In genomic region chr7:101944611-101945010, GRCh38 we compare ENCODE assay signal across 16 cellular contexts.
A peak's percentile ranks its signal among the peaks of the same experiment; 100 is the strongest.
DNase-seq lines count a peak whose midpoint lies in the region; ATAC-seq and TF ChIP-seq lines count a peak whose summit lies in the region.
"Had no signal": no experiment of that assay in that cellular context is flagged by ENCODE, and none has a peak within 500 bp of the region (broad histone marks: within the 10 kb centered on the region; RNA-seq: fewer than 3 reads in every experiment).

No MANE protein-coding gene starts in this region.

- TF ChIP-seq POLR2A in sigmoid colon (IDR thresholded peaks at IDR 0.05) = no peak
- TF ChIP-seq POLR2A in testis (IDR thresholded peaks at IDR 0.05) = no peak

- peak overlapping the region in 5 of 11 experiments; percentile 15 to 55 (median 38); a peak in 9 of 22 replicates for H3K27ac ChIP-seq in BLaER1 treated with 17β-estradiol and CSF1 and Interleukin-3, amounts not matched to agents 10 nM and 100 nM
- peak overlapping the region; percentile 84 for H3K27ac ChIP-seq in left ventricle myocardium inferior (replicated peaks)
- H3K27ac ChIP-seq in sigmoid colon = peak overlapping the region; percentile 16 to 93 (median 84)
- H3K27ac ChIP-seq in testis = no peak overlapping the region
- H3K27ac ChIP-seq: Peyer's patch, SJCRH30 had no signal

- no peak for TF ChIP-seq EP300 in Ishikawa (IDR thresholded peaks at IDR 0.05; ENCODE audit: borderline replicate concordance)
- no peak for TF ChIP-seq EP300 in sigmoid colon (IDR thresholded peaks at IDR 0.05)

- H3K9me3 ChIP-seq in BLaER1 treated with 17β-estradiol and CSF1 and Interleukin-3, amounts not matched to agents 10 nM and 100 nM (replicated peaks in 1 of 11) = no peaks in the 10 kb centered on the region
- H3K9me3 ChIP-seq in left ventricle myocardium inferior (replicated peaks) = no peaks in the 10 kb centered on the region
- H3K9me3 ChIP-seq in sigmoid colon = no peaks in the 10 kb centered on the region
- no peaks in the 10 kb centered on the region for H3K9me3 ChIP-seq in testis
- H3K9me3 ChIP-seq: Peyer's patch, SJCRH30 had no signal

- no peaks in the 10 kb centered on the region for H3K27me3 ChIP-seq in BLaER1 treated with 17β-estradiol and CSF1 and Interleukin-3, amounts not matched to agents 10 nM and 100 nM
- H3K27me3 ChIP-seq in left ventricle myocardium inferior (ENCODE audit: low read depth) (no peaks in the 10 kb centered on the region), sigmoid colon (no peaks in the 10 kb centered on the region), testis (no peaks in the 10 kb centered on the region)
- H3K27me3 ChIP-seq: Peyer's patch, SJCRH30 had no signal

- peaks cover 0 to 16% (median 7%) of the 10 kb centered on the region in 11 experiments; a peak in 7 of 22 replicates for H3K36me3 ChIP-seq in BLaER1 treated with 17β-estradiol and CSF1 and Interleukin-3, amounts not matched to agents 10 nM and 100 nM
- H3K36me3 ChIP-seq in left ventricle myocardium inferior (no peaks in the 10 kb centered on the region), sigmoid colon (no peaks in the 10 kb centered on the region), testis (ENCODE audit: low read depth, missing control alignments) (no peaks in the 10 kb centered on the region)
- H3K36me3 ChIP-seq: Peyer's patch, SJCRH30 had no signal

- no peak for TF ChIP-seq CTCF in left ventricle myocardium inferior (IDR thresholded peaks at IDR 0.05; ENCODE audit: borderline replicate concordance)
- TF ChIP-seq CTCF in sigmoid colon (IDR thresholded peaks at IDR 0.05) = no peak
- TF ChIP-seq CTCF in testis (IDR thresholded peaks at IDR 0.05) = no peak

- no peak for ATAC-seq in GM21390 (IDR thresholded peaks at IDR 0.05; ENCODE audit: unreplicated experiment)
- ATAC-seq: GM12878 had no signal

- peak overlapping the region in 4 of 11 experiments; percentile 8 to 32 (median 20); a peak in 5 of 22 replicates for H3K9ac ChIP-seq in BLaER1 treated with 17β-estradiol and CSF1 and Interleukin-3, amounts not matched to agents 10 nM and 100 nM

- no peak for TF ChIP-seq RAD21 in Ishikawa (IDR thresholded peaks at IDR 0.05; ENCODE audit: low read depth)

- H3K4me2 ChIP-seq in BLaER1 treated with 17β-estradiol and CSF1 and Interleukin-3, amounts not matched to agents 10 nM and 100 nM = peak overlapping the region; percentile 58 to 90 (median 72)

- H3K4me3 ChIP-seq in BLaER1 treated with 17β-estradiol and CSF1 and Interleukin-3, amounts not matched to agents 10 nM and 100 nM = no peak overlapping the region
- no peak overlapping the region for H3K4me3 ChIP-seq in left ventricle myocardium inferior
- no peak overlapping the region for H3K4me3 ChIP-seq in sigmoid colon
- no peak overlapping the region for H3K4me3 ChIP-seq in testis
- H3K4me3 ChIP-seq: GM12878, Peyer's patch, SJCRH30 had no signal

- WGBS in sigmoid colon, 2 donors = 95 to 96% methylated on average over 10 of the region's 10 CpGs
- 91 to 96% methylated on average over 10 of the region's 10 CpGs for WGBS in testis, 2 donors

- intact Hi-C loops in left ventricle myocardium inferior (cut with micrococcal nuclease) (no loop called here), sigmoid colon (cut with DNase I) (loop anchor here (2.0 to 5.0 kb wide), 2 partner anchors 32 to 127 kb away; partner anchors contain the start of gene CUX1), testis (cut with DNase I; ENCODE audit: low total_unique reads) (no loop called here)

- DNase-seq in left ventricle myocardium inferior (no peak), sigmoid colon (peak; percentile 58), SKM-1 treated with dmso at 0.1 percent for 144 hours (lab: John Stamatoyannopoulos, UW; ENCODE audit: unreplicated experiment) (no peak), testis (no peak), nucleus accumbens (lab: John Stamatoyannopoulos, UW) (no peak)
- DNase-seq: C1 segment of cervical spinal cord, IMR-90, NCI-H1417 treated with DMSO at 0.1 percent for 48 hours, NCI-H2029 treated with DMSO at 0.1 percent for 48 hours, NCI-H510A treated with DMSO at 0.1 percent for 48 hours, SJCRH30 had no signal

- H4K20me1 ChIP-seq in BLaER1 treated with 17β-estradiol and CSF1 and Interleukin-3, amounts not matched to agents 10 nM and 100 nM = peaks cover 58 to 100% (median 89%) of the 10 kb centered on the region in 11 experiments

- peaks cover 92 to 100% (median 99%) of the 10 kb centered on the region in 10 experiments for H3K4me1 ChIP-seq in BLaER1 treated with 17β-estradiol and CSF1 and Interleukin-3, amounts not matched to agents 10 nM and 100 nM
- peaks cover 92% of the 10 kb centered on the region for H3K4me1 ChIP-seq in left ventricle myocardium inferior
- peaks cover 0 to 97% (median 84%) of the 10 kb centered on the region in 4 donors for H3K4me1 ChIP-seq in sigmoid colon
- peaks cover 26% of the 10 kb centered on the region for H3K4me1 ChIP-seq in testis
- H3K4me1 ChIP-seq: SJCRH30 had no signal

TF ChIP-seq in Ishikawa, 13 proteins besides CTCF, POLR2A, EP300 and RAD21:
- TF ChIP-seq, protein P1, sequence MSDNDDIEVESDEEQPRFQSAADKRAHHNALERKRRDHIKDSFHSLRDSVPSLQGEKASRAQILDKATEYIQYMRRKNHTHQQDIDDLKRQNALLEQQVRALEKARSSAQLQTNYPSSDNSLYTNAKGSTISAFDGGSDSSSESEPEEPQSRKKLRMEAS (IDR thresholded peaks at IDR 0.05) = peak; percentile 5; the same call in 1 of the 2 replicates
- no peak for TF ChIP-seq EGR1 (IDR thresholded peaks at IDR 0.05)

Comparison
In these comparisons a context has a peak if more than half of its experiments do, and no peak if none do; other contexts are left out.
1. H3K27ac ChIP-seq: peak in left ventricle myocardium inferior (single experiment) and sigmoid colon (4 of 4); none in testis (0 of 2).